24 cellular contexts compared by ENCODE assay signal in genomic region chr1:38623529-38623928, GRCh38.
DNase-seq lines count a peak whose midpoint lies in the region; FAIRE-seq and TF ChIP-seq lines count a peak whose summit lies in the region.
"Had no signal": no experiment of that assay in that cellular context is flagged by ENCODE, and none has a peak within 500 bp of the region (broad histone marks: within the 10 kb centered on the region; RNA-seq: fewer than 3 reads in every experiment).

No MANE protein-coding gene starts in this region.

- TF ChIP-seq CTCF in bronchial epithelial cell (IDR thresholded peaks at IDR 0.05; ENCODE audit: insufficient read depth, low read length, severe bottlenecking), result no peak
- no peak for TF ChIP-seq CTCF in esophagus muscularis mucosa (IDR thresholded peaks at IDR 0.05)

- peak; percentile 58 for FAIRE-seq in bronchial epithelial cell (lab: Jason Lieb, UNC)
- FAIRE-seq: A549, GM12891, GM19239 had no signal

- H2BK5ac ChIP-seq in neuronal stem cell (ENCODE audit: low read length), result peak overlapping the region; percentile 85

- peak overlapping the region; percentile 85 for H4K8ac ChIP-seq in neuronal stem cell (ENCODE audit: low read depth, low read length)

- DNase-seq in NCI-H526 (lab: John Stamatoyannopoulos, UW), result peak; percentile 62 to 82
- DNase-seq in NCI-H526 treated with DMSO at 0.1 percent for 48 hours (lab: John Stamatoyannopoulos, UW), result no peak
- no peak for DNase-seq in bronchial epithelial cell (ENCODE audit: low read depth)
- peak; percentile 57 for DNase-seq in esophagus muscularis mucosa (ENCODE audit: extremely low spot score)
- no peak for DNase-seq in neuronal stem cell (ENCODE audit: low spot score)
- no peak for DNase-seq in AG08396 (ENCODE audit: low spot score)
- DNase-seq in NCI-H226, result no peak
- DNase-seq in effector CD4-positive, alpha-beta T cell, result no peak
- DNase-seq: BE2C; C1 segment of cervical spinal cord; CD4-positive, alpha-beta memory T cell; CD4-positive, CD25-positive, alpha-beta regulatory T cell; CD8-positive, alpha-beta memory T cell; DMS153; DMS53; DMS79; DND-41; EL; GDM1 had no signal

- H3K4me2 ChIP-seq in neuronal stem cell (ENCODE audit: insufficient read depth, low read length, poor library complexity, severe bottlenecking), result no peak overlapping the region
- H3K4me2 ChIP-seq: A549, BLaER1 had no signal

- H2BK120ac ChIP-seq in neuronal stem cell (ENCODE audit: low read depth, low read length), result peak overlapping the region; percentile 45

- H3K4ac ChIP-seq in neuronal stem cell (ENCODE audit: low read length), result no peak overlapping the region

- H3K4me1 ChIP-seq in esophagus muscularis mucosa (peaks cover 4 to 11% (median 8%) of the 10 kb centered on the region in 4 donors), neuronal stem cell (ENCODE audit: control insufficient read depth in 2 of 2, insufficient read depth in 1 of 2, low read depth in 1 of 2, low read length in 2 of 2) (peaks cover 0 to 16% of the 10 kb centered on the region in 2 donors)
- H3K4me1 ChIP-seq: A549, BE2C had no signal

- no peak for TF ChIP-seq EP300 in esophagus muscularis mucosa (IDR thresholded peaks at IDR 0.05)

- peak overlapping the region; percentile 74 for H4K91ac ChIP-seq in neuronal stem cell (ENCODE audit: low read depth, low read length, poor library complexity)

- 90% methylated on average over 7 of the region's 7 CpGs for WGBS in esophagus muscularis mucosa
- no CpG with 5 or more reads among the region's 7 CpGs for WGBS in neuronal stem cell (ENCODE audit: extremely low coverage in 2 of 2, insufficient read length in 2 of 2, insufficient replicate concordance in 1 of 2), 2 donors

- no peak overlapping the region for H3K27ac ChIP-seq in esophagus muscularis mucosa (replicated peaks in 1 of 4)
- no peak overlapping the region for H3K27ac ChIP-seq in neuronal stem cell (replicated peaks; ENCODE audit: low read length)
- H3K27ac ChIP-seq: 22Rv1, A549, BLaER1 had no signal

- peak overlapping the region; percentile 16 for H2BK15ac ChIP-seq in neuronal stem cell (ENCODE audit: low read length)

- peak overlapping the region; percentile 84 for H3K18ac ChIP-seq in neuronal stem cell (ENCODE audit: low read length)

- no peak overlapping the region for H3K14ac ChIP-seq in neuronal stem cell (ENCODE audit: low read length)

- no peak overlapping the region for H3K9ac ChIP-seq in neuronal stem cell (ENCODE audit: low read depth, low read length, poor library complexity)
- H3K9ac ChIP-seq: BLaER1 had no signal

- H2AFZ ChIP-seq in neuronal stem cell (ENCODE audit: low read length), result no peak overlapping the region

- TF ChIP-seq POLR2A in esophagus muscularis mucosa (IDR thresholded peaks at IDR 0.05; ENCODE audit: low read depth), result no peak

- peak overlapping the region; percentile 64 for H2AK5ac ChIP-seq in neuronal stem cell (ENCODE audit: low read depth, low read length)

- peak overlapping the region; percentile 5 for H3K23ac ChIP-seq in neuronal stem cell (ENCODE audit: low read depth, low read length, poor library complexity)

- H3K9me3 ChIP-seq in esophagus muscularis mucosa (no peaks in the 10 kb centered on the region), neuronal stem cell (replicated peaks in 1 of 2; ENCODE audit: control insufficient read depth in 2 of 2, insufficient read depth in 1 of 2, low read depth in 1 of 2, low read length in 2 of 2) (no peaks in the 10 kb centered on the region)
- H3K9me3 ChIP-seq: A549, BE2C, BLaER1 had no signal

- peak overlapping the region; percentile 91 for H2BK12ac ChIP-seq in neuronal stem cell (ENCODE audit: low read length)

- no peaks in the 10 kb centered on the region for H3K79me1 ChIP-seq in neuronal stem cell (ENCODE audit: low read depth, low read length)

- no peak overlapping the region for H3K4me3 ChIP-seq in bronchial epithelial cell (ENCODE audit: low read depth, low read length)
- H3K4me3 ChIP-seq in esophagus muscularis mucosa, result no peak overlapping the region
- no peak overlapping the region for H3K4me3 ChIP-seq in neuronal stem cell (ENCODE audit: low read length in 2 of 2)
- H3K4me3 ChIP-seq: A549, BLaER1 had no signal

- intact Hi-C loops in esophagus muscularis mucosa (cut with DNase I), result no loop called here

- no peaks in the 10 kb centered on the region for H3K36me3 ChIP-seq in bronchial epithelial cell (ENCODE audit: control insufficient read depth, insufficient read depth, low read length)
- no peaks in the 10 kb centered on the region for H3K36me3 ChIP-seq in esophagus muscularis mucosa
- no peaks in the 10 kb centered on the region for H3K36me3 ChIP-seq in neuronal stem cell (replicated peaks in 1 of 2; ENCODE audit: control insufficient read depth in 2 of 2, insufficient read depth in 2 of 2, low read length in 2 of 2)
- H3K36me3 ChIP-seq: BE2C, BLaER1 had no signal

- H3K27me3 ChIP-seq in bronchial epithelial cell (ENCODE audit: control insufficient read depth, insufficient read depth, low read length), result peaks cover 1% of the 10 kb centered on the region
- H3K27me3 ChIP-seq in esophagus muscularis mucosa, result peaks cover 0 to 5% (median 0%) of the 10 kb centered on the region in 4 donors
- peaks cover 0 to 2% (median 0%) of the 10 kb centered on the region in 3 experiments for H3K27me3 ChIP-seq in neuronal stem cell (ENCODE audit: control insufficient read depth in 3 of 3, insufficient read depth in 3 of 3, low read depth in 1 of 3, low read length in 3 of 3)
- H3K27me3 ChIP-seq: BE2C, BLaER1 had no signal

Comparison
In these comparisons a context has a peak if more than half of its experiments do, and no peak if none do; other contexts are left out.
1. DNase-seq: peak in NCI-H526 (2 of 2) and esophagus muscularis mucosa (single experiment); none in NCI-H526 treated with DMSO at 0.1 percent for 48 hours (single experiment), bronchial epithelial cell (single experiment), neuronal stem cell (single experiment), AG08396 (single experiment), NCI-H226 (single experiment) and effector CD4-positive, alpha-beta T cell (single experiment).